16 cellular contexts compared by ENCODE assay signal in the genomic region with DNA sequence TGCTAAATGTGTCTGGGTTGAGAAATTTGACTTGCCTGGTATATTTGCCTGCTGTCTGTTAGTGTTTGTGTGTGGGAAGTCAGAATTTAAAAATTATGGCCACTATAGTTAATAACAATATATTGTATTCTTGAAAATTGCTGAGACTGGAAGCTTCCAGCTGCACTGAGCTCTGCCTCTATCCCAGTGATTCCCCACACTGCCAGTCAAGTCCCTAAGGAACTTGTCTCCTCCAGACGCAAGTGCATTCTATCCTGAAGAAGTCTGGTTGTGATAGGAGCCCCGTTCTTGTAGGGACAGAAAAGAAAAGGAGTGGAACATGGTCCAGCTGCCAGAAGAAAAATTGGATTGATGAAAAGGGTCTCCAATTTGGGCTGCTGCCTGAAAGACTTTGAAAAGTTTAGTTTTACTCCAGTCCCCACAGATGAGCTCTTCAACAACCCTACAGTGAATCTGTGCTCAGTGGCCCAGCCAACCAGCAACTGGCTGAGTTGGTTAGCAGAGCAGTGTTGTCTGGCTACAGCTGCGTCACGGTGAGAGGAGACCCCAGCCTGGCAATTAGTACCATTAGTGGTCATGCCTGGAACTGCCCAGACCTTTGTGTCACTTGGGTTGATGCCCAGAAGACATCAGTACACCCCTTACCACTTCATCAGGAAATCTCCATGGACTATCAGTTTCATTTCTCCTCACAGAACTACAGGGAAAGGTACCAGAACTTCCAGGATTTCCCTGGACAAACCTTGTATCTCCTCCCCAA.
A peak's percentile ranks its signal among the peaks of the same experiment; 100 is the strongest.
DNase-seq lines count a peak whose midpoint lies in the region; ATAC-seq, FAIRE-seq and TF ChIP-seq lines count a peak whose summit lies in the region.
"Had no signal": no experiment of that assay in that cellular context is flagged by ENCODE, and none has a peak within 500 bp of the region (broad histone marks: within the 10 kb centered on the region; RNA-seq: fewer than 3 reads in every experiment).

No MANE protein-coding gene starts in this region.

- CTCF ChIA-PET in GM10248 (lab: Yijun Ruan, JAX), result interaction anchor here (1.6 to 1.8 kb wide), 3 partner anchors 16 to 487 kb away, joined by 4 to 5 read pairs (median 5); no protein-coding TSS in a partner anchor

- no peak overlapping the region for H3K4me2 ChIP-seq in neural cell (ENCODE audit: low read length)

- no peaks in the 10 kb centered on the region for H3K79me2 ChIP-seq in neural cell (replicated peaks; ENCODE audit: insufficient read depth, low read length)

- no peaks in the 10 kb centered on the region for H4K20me1 ChIP-seq in neural cell (ENCODE audit: insufficient read depth)

- H3K27ac ChIP-seq in neural cell (ENCODE audit: low read length) (no peak overlapping the region), tibial artery (no peak overlapping the region)
- H3K27ac ChIP-seq: WERI-Rb-1 had no signal

- TF ChIP-seq CTCF in bronchial epithelial cell (IDR thresholded peaks at IDR 0.05; ENCODE audit: insufficient read depth, low read length, severe bottlenecking) (no peak), neural cell (IDR thresholded peaks at IDR 0.05; ENCODE audit: poor library complexity, severe bottlenecking) (peak; percentile 25), tibial artery (IDR thresholded peaks at IDR 0.05) (no peak), GM10248 (IDR thresholded peaks at IDR 0.05; ENCODE audit: control extremely low read depth, extremely low read depth, low read depth, missing control alignments) (no peak)

- FAIRE-seq in bronchial epithelial cell (lab: Jason Lieb, UNC), result peak; percentile 83

- ATAC-seq in HG02970 (IDR thresholded peaks at IDR 0.05; ENCODE audit: low FRiP score, unreplicated experiment), result no peak
- ATAC-seq: T-helper 17 cell had no signal

- POLR2A ChIA-PET in GM10248 (lab: Yijun Ruan, JAX), result no interaction called here

- intact Hi-C loops in tibial artery (cut with DNase I; ENCODE audit: low total_unique reads), result no loop called here

- no peaks in the 10 kb centered on the region for H3K36me3 ChIP-seq in bronchial epithelial cell (ENCODE audit: control insufficient read depth, insufficient read depth, low read length)
- H3K36me3 ChIP-seq in neural cell (ENCODE audit: insufficient read depth, low read length), result no peaks in the 10 kb centered on the region
- no peaks in the 10 kb centered on the region for H3K36me3 ChIP-seq in tibial artery
- H3K36me3 ChIP-seq: WERI-Rb-1 had no signal

- H3K9ac ChIP-seq in neural cell (ENCODE audit: low read length), result no peak overlapping the region

- no peak overlapping the region for H3K4me3 ChIP-seq in bronchial epithelial cell (ENCODE audit: low read depth, low read length)
- no peak overlapping the region for H3K4me3 ChIP-seq in neural cell (ENCODE audit: low read length)
- no peak overlapping the region for H3K4me3 ChIP-seq in tibial artery

- TF ChIP-seq RAD21 in neural cell (conservative IDR thresholded peaks at IDR 0.05), result no peak

- TF ChIP-seq EP300 in neural cell (conservative IDR thresholded peaks at IDR 0.05; ENCODE audit: poor library complexity, severe bottlenecking), result no peak

- DNase-seq in Daoy (ENCODE audit: low read depth) (peak; percentile 17), NCI-H1105 (lab: John Stamatoyannopoulos, UW) (peak; percentile 5), bronchial epithelial cell (ENCODE audit: low read depth) (no peak), OCI-M1 (lab: John Stamatoyannopoulos, UW) (no peak), tibial artery (no peak), GM10248 (ENCODE audit: extremely low spot score) (no peak)
- DNase-seq: activated CD4-positive, alpha-beta memory T cell treated with anti-CD3 and anti-CD28 coated beads, Interleukin-2, amount 10 ng/mL, durations not matched to agents 7 days and 5 days; central memory CD4-positive, alpha-beta T cell; COR-L47; effector CD4-positive, alpha-beta T cell; NCI-H1092 treated with DMSO at 0.1 percent for 48 hours; stimulated activated CD4-positive, alpha-beta T cell treated with anti-CD3 and anti-CD28 coated beads, Interleukin-2, amount 100 ng/mL, for 48 hours; T-helper 17 cell; WERI-Rb-1 had no signal

- peaks cover 0 to 26% (median 10%) of the 10 kb centered on the region in 4 donors for H3K4me1 ChIP-seq in tibial artery

- no peaks in the 10 kb centered on the region for H3F3A ChIP-seq in neural cell (ENCODE audit: insufficient read depth, low read length, poor library complexity, severe bottlenecking)

- H3K9me2 ChIP-seq in neural cell (ENCODE audit: insufficient read depth, low read length), result no peaks in the 10 kb centered on the region

- H3K9me3 ChIP-seq in neural cell (ENCODE audit: low read length), result no peaks in the 10 kb centered on the region
- no peaks in the 10 kb centered on the region for H3K9me3 ChIP-seq in tibial artery

- no peaks in the 10 kb centered on the region for H3K27me3 ChIP-seq in bronchial epithelial cell (ENCODE audit: control insufficient read depth, insufficient read depth, low read length)
- no peaks in the 10 kb centered on the region for H3K27me3 ChIP-seq in neural cell (ENCODE audit: insufficient read depth, low read depth, low read length)
- H3K27me3 ChIP-seq in tibial artery, result no peaks in the 10 kb centered on the region

- no peak overlapping the region for H2AFZ ChIP-seq in neural cell (ENCODE audit: low read depth, low read length)

TF ChIP-seq in neural cell, 6 proteins besides CTCF, POLR2A, EP300 and RAD21:
- no peak for TF ChIP-seq EZH2 (IDR thresholded peaks at IDR 0.05; ENCODE audit: borderline replicate concordance, insufficient read depth, low read length, poor library complexity, severe bottlenecking)
- no peak for TF ChIP-seq MXI1 (conservative IDR thresholded peaks at IDR 0.05; ENCODE audit: poor library complexity, severe bottlenecking)
- no peak for TF ChIP-seq SMC3 (conservative IDR thresholded peaks at IDR 0.05; ENCODE audit: poor library complexity)
- no peak for TF ChIP-seq TAF1 (IDR thresholded peaks at IDR 0.05; ENCODE audit: low read depth)
- TF ChIP-seq, protein P1, sequence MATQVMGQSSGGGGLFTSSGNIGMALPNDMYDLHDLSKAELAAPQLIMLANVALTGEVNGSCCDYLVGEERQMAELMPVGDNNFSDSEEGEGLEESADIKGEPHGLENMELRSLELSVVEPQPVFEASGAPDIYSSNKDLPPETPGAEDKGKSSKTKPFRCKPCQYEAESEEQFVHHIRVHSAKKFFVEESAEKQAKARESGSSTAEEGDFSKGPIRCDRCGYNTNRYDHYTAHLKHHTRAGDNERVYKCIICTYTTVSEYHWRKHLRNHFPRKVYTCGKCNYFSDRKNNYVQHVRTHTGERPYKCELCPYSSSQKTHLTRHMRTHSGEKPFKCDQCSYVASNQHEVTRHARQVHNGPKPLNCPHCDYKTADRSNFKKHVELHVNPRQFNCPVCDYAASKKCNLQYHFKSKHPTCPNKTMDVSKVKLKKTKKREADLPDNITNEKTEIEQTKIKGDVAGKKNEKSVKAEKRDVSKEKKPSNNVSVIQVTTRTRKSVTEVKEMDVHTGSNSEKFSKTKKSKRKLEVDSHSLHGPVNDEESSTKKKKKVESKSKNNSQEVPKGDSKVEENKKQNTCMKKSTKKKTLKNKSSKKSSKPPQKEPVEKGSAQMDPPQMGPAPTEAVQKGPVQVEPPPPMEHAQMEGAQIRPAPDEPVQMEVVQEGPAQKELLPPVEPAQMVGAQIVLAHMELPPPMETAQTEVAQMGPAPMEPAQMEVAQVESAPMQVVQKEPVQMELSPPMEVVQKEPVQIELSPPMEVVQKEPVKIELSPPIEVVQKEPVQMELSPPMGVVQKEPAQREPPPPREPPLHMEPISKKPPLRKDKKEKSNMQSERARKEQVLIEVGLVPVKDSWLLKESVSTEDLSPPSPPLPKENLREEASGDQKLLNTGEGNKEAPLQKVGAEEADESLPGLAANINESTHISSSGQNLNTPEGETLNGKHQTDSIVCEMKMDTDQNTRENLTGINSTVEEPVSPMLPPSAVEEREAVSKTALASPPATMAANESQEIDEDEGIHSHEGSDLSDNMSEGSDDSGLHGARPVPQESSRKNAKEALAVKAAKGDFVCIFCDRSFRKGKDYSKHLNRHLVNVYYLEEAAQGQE (IDR thresholded peaks at IDR 0.05; ENCODE audit: borderline replicate concordance), result no peak
- no peak for TF ChIP-seq POLR2AphosphoS5 (IDR thresholded peaks at IDR 0.05)

Comparison
In these comparisons a context has a peak if more than half of its experiments do, and no peak if none do; other contexts are left out.
1. DNase-seq: peak in Daoy (single experiment) and NCI-H1105 (single experiment); none in bronchial epithelial cell (single experiment), OCI-M1 (single experiment), tibial artery (0 of 2) and GM10248 (single experiment).